2 cellular contexts compared by ENCODE assay signal in the genomic region with DNA sequence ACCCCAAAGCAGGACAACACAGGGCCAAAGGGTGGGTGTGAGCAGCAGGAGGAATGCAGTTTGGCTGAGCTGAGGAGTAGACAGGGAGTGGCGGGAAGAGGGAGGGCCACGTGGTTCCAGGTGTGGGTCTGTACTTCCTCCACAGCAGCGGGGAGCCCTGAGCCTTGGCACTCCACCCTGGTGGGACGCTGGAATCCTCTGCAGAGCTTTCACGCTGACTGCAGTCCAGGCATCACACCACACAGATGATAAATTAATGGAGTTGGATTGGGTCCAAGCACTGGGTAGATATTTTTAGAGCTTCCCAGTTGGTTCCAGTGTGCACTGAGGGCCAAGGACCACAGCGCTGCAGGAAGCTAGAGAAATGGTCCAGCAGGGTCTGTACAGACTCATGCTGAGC.
A peak's percentile ranks its signal among the peaks of the same experiment; 100 is the strongest.
TF ChIP-seq lines count a peak whose summit lies in the region.

No MANE protein-coding gene starts in this region.

TF ChIP-seq in HEK293, 187 proteins besides CTCF, POLR2A, EP300 and RAD21 (continued from another document):
- TF ChIP-seq ZNF132 (tag by site-specific recombination; IDR thresholded peaks at IDR 0.05; ENCODE audit: borderline replicate concordance) (no peak), SCRT1 (tag by site-specific recombination; IDR thresholded peaks at IDR 0.05; ENCODE audit: borderline replicate concordance) (no peak), ZNF174 (tag by site-specific recombination; IDR thresholded peaks at IDR 0.05) (no peak), ZFHX2 (tag by site-specific recombination; conservative IDR thresholded peaks at IDR 0.05) (0 out of 2 replicates have a peak, but pooled peaks have one; percentile 18), ZNF274 (IDR thresholded peaks at IDR 0.05; ENCODE audit: low read length) (no peak), ZNF274 (tag by site-specific recombination; IDR thresholded peaks at IDR 0.05; ENCODE audit: borderline replicate concordance) (no peak), ZIC2 (tag by site-specific recombination; IDR thresholded peaks at IDR 0.05) (peak; percentile 92), ZNF639 (tag by site-specific recombination; IDR thresholded peaks at IDR 0.05) (no peak)
- TF ChIP-seq, protein P1, sequence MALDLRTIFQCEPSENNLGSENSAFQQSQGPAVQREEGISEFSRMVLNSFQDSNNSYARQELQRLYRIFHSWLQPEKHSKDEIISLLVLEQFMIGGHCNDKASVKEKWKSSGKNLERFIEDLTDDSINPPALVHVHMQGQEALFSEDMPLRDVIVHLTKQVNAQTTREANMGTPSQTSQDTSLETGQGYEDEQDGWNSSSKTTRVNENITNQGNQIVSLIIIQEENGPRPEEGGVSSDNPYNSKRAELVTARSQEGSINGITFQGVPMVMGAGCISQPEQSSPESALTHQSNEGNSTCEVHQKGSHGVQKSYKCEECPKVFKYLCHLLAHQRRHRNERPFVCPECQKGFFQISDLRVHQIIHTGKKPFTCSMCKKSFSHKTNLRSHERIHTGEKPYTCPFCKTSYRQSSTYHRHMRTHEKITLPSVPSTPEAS (tag by site-specific recombination; IDR thresholded peaks at IDR 0.05): no peak
TF ChIP-seq in HEK293: peak in this region for 3.

TF ChIP-seq in H1, 55 proteins besides CTCF, POLR2A, EP300 and RAD21 (continued from another document):
- TF ChIP-seq, protein P2, sequence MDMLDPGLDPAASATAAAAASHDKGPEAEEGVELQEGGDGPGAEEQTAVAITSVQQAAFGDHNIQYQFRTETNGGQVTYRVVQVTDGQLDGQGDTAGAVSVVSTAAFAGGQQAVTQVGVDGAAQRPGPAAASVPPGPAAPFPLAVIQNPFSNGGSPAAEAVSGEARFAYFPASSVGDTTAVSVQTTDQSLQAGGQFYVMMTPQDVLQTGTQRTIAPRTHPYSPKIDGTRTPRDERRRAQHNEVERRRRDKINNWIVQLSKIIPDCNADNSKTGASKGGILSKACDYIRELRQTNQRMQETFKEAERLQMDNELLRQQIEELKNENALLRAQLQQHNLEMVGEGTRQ (IDR thresholded peaks at IDR 0.05; ENCODE audit: low read length): no peak
- TF ChIP-seq TBP (IDR thresholded peaks at IDR 0.05; ENCODE audit: low read depth, low read length): no peak
TF ChIP-seq in H1: peak in this region for 0.
